1 cellular context compared by ENCODE assay signal in genomic region chr6:124960757-124961467, GRCh38.
A peak's percentile ranks its signal among the peaks of the same experiment; 100 is the strongest.
TF ChIP-seq lines count a peak whose summit lies in the region.

No MANE protein-coding gene starts in this region.

TF ChIP-seq in K562, 482 proteins besides CTCF, POLR2A, EP300 and RAD21 (continued from another document and continues in another):
- TF ChIP-seq, protein P1, sequence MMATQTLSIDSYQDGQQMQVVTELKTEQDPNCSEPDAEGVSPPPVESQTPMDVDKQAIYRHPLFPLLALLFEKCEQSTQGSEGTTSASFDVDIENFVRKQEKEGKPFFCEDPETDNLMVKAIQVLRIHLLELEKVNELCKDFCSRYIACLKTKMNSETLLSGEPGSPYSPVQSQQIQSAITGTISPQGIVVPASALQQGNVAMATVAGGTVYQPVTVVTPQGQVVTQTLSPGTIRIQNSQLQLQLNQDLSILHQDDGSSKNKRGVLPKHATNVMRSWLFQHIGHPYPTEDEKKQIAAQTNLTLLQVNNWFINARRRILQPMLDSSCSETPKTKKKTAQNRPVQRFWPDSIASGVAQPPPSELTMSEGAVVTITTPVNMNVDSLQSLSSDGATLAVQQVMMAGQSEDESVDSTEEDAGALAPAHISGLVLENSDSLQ (IDR thresholded peaks at IDR 0.05): no peak
- TF ChIP-seq HOXB6 (CRISPR knock-in tag; IDR thresholded peaks at IDR 0.05; ENCODE audit: borderline replicate concordance): no peak
- TF ChIP-seq, protein P2, sequence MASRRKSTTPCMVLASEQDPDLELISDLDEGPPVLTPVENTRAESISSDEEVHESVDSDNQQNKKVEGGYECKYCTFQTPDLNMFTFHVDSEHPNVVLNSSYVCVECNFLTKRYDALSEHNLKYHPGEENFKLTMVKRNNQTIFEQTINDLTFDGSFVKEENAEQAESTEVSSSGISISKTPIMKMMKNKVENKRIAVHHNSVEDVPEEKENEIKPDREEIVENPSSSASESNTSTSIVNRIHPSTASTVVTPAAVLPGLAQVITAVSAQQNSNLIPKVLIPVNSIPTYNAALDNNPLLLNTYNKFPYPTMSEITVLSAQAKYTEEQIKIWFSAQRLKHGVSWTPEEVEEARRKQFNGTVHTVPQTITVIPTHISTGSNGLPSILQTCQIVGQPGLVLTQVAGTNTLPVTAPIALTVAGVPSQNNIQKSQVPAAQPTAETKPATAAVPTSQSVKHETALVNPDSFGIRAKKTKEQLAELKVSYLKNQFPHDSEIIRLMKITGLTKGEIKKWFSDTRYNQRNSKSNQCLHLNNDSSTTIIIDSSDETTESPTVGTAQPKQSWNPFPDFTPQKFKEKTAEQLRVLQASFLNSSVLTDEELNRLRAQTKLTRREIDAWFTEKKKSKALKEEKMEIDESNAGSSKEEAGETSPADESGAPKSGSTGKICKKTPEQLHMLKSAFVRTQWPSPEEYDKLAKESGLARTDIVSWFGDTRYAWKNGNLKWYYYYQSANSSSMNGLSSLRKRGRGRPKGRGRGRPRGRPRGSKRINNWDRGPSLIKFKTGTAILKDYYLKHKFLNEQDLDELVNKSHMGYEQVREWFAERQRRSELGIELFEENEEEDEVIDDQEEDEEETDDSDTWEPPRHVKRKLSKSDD (conservative IDR thresholded peaks at IDR 0.05; ENCODE audit: low read length): no peak
- TF ChIP-seq FOXK2 (conservative IDR thresholded peaks at IDR 0.05 in 1 of 2, IDR thresholded peaks at IDR 0.05 in 1 of 2; ENCODE audit: low read depth in 2 of 2): no peak
- TF ChIP-seq, protein P3, sequence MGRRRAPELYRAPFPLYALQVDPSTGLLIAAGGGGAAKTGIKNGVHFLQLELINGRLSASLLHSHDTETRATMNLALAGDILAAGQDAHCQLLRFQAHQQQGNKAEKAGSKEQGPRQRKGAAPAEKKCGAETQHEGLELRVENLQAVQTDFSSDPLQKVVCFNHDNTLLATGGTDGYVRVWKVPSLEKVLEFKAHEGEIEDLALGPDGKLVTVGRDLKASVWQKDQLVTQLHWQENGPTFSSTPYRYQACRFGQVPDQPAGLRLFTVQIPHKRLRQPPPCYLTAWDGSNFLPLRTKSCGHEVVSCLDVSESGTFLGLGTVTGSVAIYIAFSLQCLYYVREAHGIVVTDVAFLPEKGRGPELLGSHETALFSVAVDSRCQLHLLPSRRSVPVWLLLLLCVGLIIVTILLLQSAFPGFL (CRISPR knock-in tag; IDR thresholded peaks at IDR 0.05): no peak
- TF ChIP-seq ZBTB17 (CRISPR knock-in tag; IDR thresholded peaks at IDR 0.05): no peak
- no peak for TF ChIP-seq NR2C2 (CRISPR knock-in tag; IDR thresholded peaks at IDR 0.05)
- no peak for TF ChIP-seq NR2C2 (tag; IDR thresholded peaks at IDR 0.05)
- 0 out of 2 replicates have a peak, but pooled peaks have one; percentile 26 for TF ChIP-seq SMARCA4 (IDR thresholded peaks at IDR 0.05)
- no peak for TF ChIP-seq ZBTB49 (CRISPR knock-in tag; IDR thresholded peaks at IDR 0.05; ENCODE audit: borderline replicate concordance)
- TF ChIP-seq ZNF133 (CRISPR knock-in tag; IDR thresholded peaks at IDR 0.05): no peak
- TF ChIP-seq EWSR1 (IDR thresholded peaks at IDR 0.05; ENCODE audit: borderline replicate concordance, low read depth, partially characterized antibody): no peak
- peak; percentile 17; the same call in 1 of the 2 replicates for TF ChIP-seq SOX6 (IDR thresholded peaks at IDR 0.05)
- TF ChIP-seq, protein P4, sequence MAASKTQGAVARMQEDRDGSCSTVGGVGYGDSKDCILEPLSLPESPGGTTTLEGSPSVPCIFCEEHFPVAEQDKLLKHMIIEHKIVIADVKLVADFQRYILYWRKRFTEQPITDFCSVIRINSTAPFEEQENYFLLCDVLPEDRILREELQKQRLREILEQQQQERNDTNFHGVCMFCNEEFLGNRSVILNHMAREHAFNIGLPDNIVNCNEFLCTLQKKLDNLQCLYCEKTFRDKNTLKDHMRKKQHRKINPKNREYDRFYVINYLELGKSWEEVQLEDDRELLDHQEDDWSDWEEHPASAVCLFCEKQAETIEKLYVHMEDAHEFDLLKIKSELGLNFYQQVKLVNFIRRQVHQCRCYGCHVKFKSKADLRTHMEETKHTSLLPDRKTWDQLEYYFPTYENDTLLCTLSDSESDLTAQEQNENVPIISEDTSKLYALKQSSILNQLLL (CRISPR knock-in tag; IDR thresholded peaks at IDR 0.05; ENCODE audit: borderline replicate concordance): no peak
- no peak for TF ChIP-seq DPF2 (IDR thresholded peaks at IDR 0.05)
- TF ChIP-seq CBX1 (IDR thresholded peaks at IDR 0.05; ENCODE audit: low read depth): no peak
- no peak for TF ChIP-seq SRSF1 (IDR thresholded peaks at IDR 0.05; ENCODE audit: low read depth, low read length)
- TF ChIP-seq CC2D1A (IDR thresholded peaks at IDR 0.05): no peak
- TF ChIP-seq SRSF3 (IDR thresholded peaks at IDR 0.05; ENCODE audit: insufficient read depth, low read length): no peak
- no peak for TF ChIP-seq YY1 (IDR thresholded peaks at IDR 0.05; ENCODE audit: borderline replicate concordance in 1 of 3, control insufficient read depth in 1 of 3, extremely low read depth in 1 of 3, insufficient read depth in 3 of 3, insufficient read length in 1 of 3, insufficient replicate concordance in 2 of 3, low read depth in 1 of 3, low read length in 2 of 3)
- TF ChIP-seq, protein P5, sequence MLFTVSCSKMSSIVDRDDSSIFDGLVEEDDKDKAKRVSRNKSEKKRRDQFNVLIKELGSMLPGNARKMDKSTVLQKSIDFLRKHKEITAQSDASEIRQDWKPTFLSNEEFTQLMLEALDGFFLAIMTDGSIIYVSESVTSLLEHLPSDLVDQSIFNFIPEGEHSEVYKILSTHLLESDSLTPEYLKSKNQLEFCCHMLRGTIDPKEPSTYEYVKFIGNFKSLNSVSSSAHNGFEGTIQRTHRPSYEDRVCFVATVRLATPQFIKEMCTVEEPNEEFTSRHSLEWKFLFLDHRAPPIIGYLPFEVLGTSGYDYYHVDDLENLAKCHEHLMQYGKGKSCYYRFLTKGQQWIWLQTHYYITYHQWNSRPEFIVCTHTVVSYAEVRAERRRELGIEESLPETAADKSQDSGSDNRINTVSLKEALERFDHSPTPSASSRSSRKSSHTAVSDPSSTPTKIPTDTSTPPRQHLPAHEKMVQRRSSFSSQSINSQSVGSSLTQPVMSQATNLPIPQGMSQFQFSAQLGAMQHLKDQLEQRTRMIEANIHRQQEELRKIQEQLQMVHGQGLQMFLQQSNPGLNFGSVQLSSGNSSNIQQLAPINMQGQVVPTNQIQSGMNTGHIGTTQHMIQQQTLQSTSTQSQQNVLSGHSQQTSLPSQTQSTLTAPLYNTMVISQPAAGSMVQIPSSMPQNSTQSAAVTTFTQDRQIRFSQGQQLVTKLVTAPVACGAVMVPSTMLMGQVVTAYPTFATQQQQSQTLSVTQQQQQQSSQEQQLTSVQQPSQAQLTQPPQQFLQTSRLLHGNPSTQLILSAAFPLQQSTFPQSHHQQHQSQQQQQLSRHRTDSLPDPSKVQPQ (CRISPR knock-in tag; IDR thresholded peaks at IDR 0.05; ENCODE audit: borderline replicate concordance): no peak
- TF ChIP-seq ZFP36 (IDR thresholded peaks at IDR 0.05; ENCODE audit: low read depth, low read length, partially characterized antibody): no peak
- TF ChIP-seq, protein P6, sequence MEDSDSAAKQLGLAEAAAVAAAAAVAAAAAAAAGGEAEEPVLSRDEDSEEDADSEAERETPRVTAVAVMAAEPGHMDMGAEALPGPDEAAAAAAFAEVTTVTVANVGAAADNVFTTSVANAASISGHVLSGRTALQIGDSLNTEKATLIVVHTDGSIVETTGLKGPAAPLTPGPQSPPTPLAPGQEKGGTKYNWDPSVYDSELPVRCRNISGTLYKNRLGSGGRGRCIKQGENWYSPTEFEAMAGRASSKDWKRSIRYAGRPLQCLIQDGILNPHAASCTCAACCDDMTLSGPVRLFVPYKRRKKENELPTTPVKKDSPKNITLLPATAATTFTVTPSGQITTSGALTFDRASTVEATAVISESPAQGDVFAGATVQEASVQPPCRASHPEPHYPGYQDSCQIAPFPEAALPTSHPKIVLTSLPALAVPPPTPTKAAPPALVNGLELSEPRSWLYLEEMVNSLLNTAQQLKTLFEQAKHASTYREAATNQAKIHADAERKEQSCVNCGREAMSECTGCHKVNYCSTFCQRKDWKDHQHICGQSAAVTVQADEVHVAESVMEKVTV (CRISPR knock-in tag; IDR thresholded peaks at IDR 0.05): no peak
- TF ChIP-seq NCOA6 (IDR thresholded peaks at IDR 0.05): no peak
- TF ChIP-seq RBM25 (IDR thresholded peaks at IDR 0.05; ENCODE audit: low read depth, low read length, severe bottlenecking): no peak
- no peak for TF ChIP-seq ATF6 (CRISPR knock-in tag; IDR thresholded peaks at IDR 0.05)
- TF ChIP-seq NCOA4 (IDR thresholded peaks at IDR 0.05; ENCODE audit: partially characterized antibody): no peak
- no peak for TF ChIP-seq NONO (IDR thresholded peaks at IDR 0.05; ENCODE audit: low read depth in 2 of 2, low read length in 1 of 2)
- no peak for TF ChIP-seq CBX8 (IDR thresholded peaks at IDR 0.05; ENCODE audit: borderline replicate concordance, extremely low read depth, low read depth, low read length, poor library complexity, severe bottlenecking)
- TF ChIP-seq MAFG (tag; conservative IDR thresholded peaks at IDR 0.05): peak; percentile 49
- no peak for TF ChIP-seq ZBTB1 (CRISPR knock-in tag; IDR thresholded peaks at IDR 0.05; ENCODE audit: borderline replicate concordance, low read depth)
- TF ChIP-seq ZNF584 (CRISPR knock-in tag; IDR thresholded peaks at IDR 0.05; ENCODE audit: low read depth): no peak
- no peak for TF ChIP-seq E2F4 (CRISPR knock-in tag; IDR thresholded peaks at IDR 0.05; ENCODE audit: low read depth)
- TF ChIP-seq BRF1 (IDR thresholded peaks at IDR 0.05; ENCODE audit: borderline replicate concordance, extremely low read depth, insufficient read length): no peak
- no peak for TF ChIP-seq DACH1 (IDR thresholded peaks at IDR 0.05; ENCODE audit: partially characterized antibody)
- TF ChIP-seq ZNF780A (CRISPR knock-in tag; IDR thresholded peaks at IDR 0.05): no peak
- TF ChIP-seq, protein P7, sequence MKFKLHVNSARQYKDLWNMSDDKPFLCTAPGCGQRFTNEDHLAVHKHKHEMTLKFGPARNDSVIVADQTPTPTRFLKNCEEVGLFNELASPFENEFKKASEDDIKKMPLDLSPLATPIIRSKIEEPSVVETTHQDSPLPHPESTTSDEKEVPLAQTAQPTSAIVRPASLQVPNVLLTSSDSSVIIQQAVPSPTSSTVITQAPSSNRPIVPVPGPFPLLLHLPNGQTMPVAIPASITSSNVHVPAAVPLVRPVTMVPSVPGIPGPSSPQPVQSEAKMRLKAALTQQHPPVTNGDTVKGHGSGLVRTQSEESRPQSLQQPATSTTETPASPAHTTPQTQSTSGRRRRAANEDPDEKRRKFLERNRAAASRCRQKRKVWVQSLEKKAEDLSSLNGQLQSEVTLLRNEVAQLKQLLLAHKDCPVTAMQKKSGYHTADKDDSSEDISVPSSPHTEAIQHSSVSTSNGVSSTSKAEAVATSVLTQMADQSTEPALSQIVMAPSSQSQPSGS (CRISPR knock-in tag; IDR thresholded peaks at IDR 0.05): no peak
- no peak for TF ChIP-seq SP1 (CRISPR knock-in tag; IDR thresholded peaks at IDR 0.05)
- TF ChIP-seq FIP1L1 (IDR thresholded peaks at IDR 0.05; ENCODE audit: low read depth, low read length, poor library complexity, severe bottlenecking): no peak
- no peak for TF ChIP-seq GATAD2A (IDR thresholded peaks at IDR 0.05)
- no peak for TF ChIP-seq POLR3A (IDR thresholded peaks at IDR 0.05; ENCODE audit: borderline replicate concordance, extremely low read depth, insufficient read depth, insufficient read length)
- no peak for TF ChIP-seq CGGBP1 (CRISPR knock-in tag; IDR thresholded peaks at IDR 0.05)
- TF ChIP-seq NFXL1 (CRISPR knock-in tag; IDR thresholded peaks at IDR 0.05): no peak
- TF ChIP-seq, protein P8, sequence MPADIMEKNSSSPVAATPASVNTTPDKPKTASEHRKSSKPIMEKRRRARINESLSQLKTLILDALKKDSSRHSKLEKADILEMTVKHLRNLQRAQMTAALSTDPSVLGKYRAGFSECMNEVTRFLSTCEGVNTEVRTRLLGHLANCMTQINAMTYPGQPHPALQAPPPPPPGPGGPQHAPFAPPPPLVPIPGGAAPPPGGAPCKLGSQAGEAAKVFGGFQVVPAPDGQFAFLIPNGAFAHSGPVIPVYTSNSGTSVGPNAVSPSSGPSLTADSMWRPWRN (IDR thresholded peaks at IDR 0.05; ENCODE audit: low read depth): no peak
- no peak for TF ChIP-seq ZNF140 (CRISPR knock-in tag; IDR thresholded peaks at IDR 0.05)
- peak; percentile 42 for TF ChIP-seq ARID1B (IDR thresholded peaks at IDR 0.05)
- no peak for TF ChIP-seq ZNF354B (CRISPR knock-in tag; IDR thresholded peaks at IDR 0.05)
